In genomic region chr9:94990897-94991561, GRCh38 we compare ENCODE assay signal across 27 cellular contexts.
"Had no signal": no experiment of that assay in that cellular context is flagged by ENCODE, and none has a peak within 500 bp of the region (broad histone marks: within the 10 kb centered on the region; RNA-seq: fewer than 3 reads in every experiment).

No MANE protein-coding gene starts in this region.

- H3K4me1 Mint-ChIP-seq: immature natural killer cell; memory B cell; natural killer cell; stimulated activated naive B cell treated with anti-CD40 and anti-IgM and Interleukin-4, amounts not matched to agents 10 μg/mL and 1 μg/mL and 100 μg/mL, for 72 hours had no signal

- H3K27me3 ChIP-seq: gastrocnemius medialis, neutrophil, spleen, transverse colon, vagina had no signal

- H3K36me3 ChIP-seq: gastrocnemius medialis, neutrophil, prostate gland, transverse colon, vagina had no signal

- H3K36me3 Mint-ChIP-seq: natural killer cell had no signal

- H3K4me3 Mint-ChIP-seq: immature natural killer cell; memory B cell; natural killer cell; neural crest cell; stimulated activated naive B cell treated with anti-CD40 and anti-IgM and Interleukin-4, amounts not matched to agents 10 μg/mL and 1 μg/mL and 100 μg/mL, for 72 hours; stimulated activated naive CD8-positive, alpha-beta T cell treated with anti-CD3 and anti-CD28 coated beads, Interleukin-15, Interleukin-2, amounts not matched to agents 100 ng/mL and 50 ng/mL, for 24 hours had no signal

- H3K4me3 ChIP-seq: gastrocnemius medialis, lung, prostate gland, skin epidermis, spleen, thoracic aorta, transverse colon, vagina had no signal

- DNase-seq: cerebellar nuclear complex; cortex of kidney; foreskin fibroblast; gastrocnemius medialis; head of caudate nucleus; immature natural killer cell; islet precursor cell; kidney glomerular epithelial cell; left colon; left ventricle myocardium superior; natural killer cell; right cardiac atrium; spleen; stimulated activated CD4-positive, alpha-beta T cell treated with anti-CD3 and anti-CD28 coated beads, Interleukin-4, amount 100 ng/mL, for 4 hours; stimulated activated naive B cell treated with anti-CD40 and anti-IgM and Interleukin-4, amounts not matched to agents 10 μg/mL and 1 μg/mL and 100 μg/mL, for 72 hours; transverse colon had no signal

- ATAC-seq: gastrocnemius medialis; left ventricle myocardium superior; natural killer cell; right cardiac atrium; stimulated activated naive B cell treated with anti-CD40 and anti-IgM and Interleukin-4, amounts not matched to agents 10 μg/mL and 1 μg/mL and 100 μg/mL, for 72 hours had no signal

- H3K4me1 ChIP-seq: prostate gland had no signal

- H3K27ac Mint-ChIP-seq: immature natural killer cell; memory B cell; natural killer cell; stimulated activated naive B cell treated with anti-CD40 and anti-IgM and Interleukin-4, amounts not matched to agents 10 μg/mL and 1 μg/mL and 100 μg/mL, for 72 hours; stimulated activated naive CD8-positive, alpha-beta T cell treated with anti-CD3 and anti-CD28 coated beads, Interleukin-15, Interleukin-2, amounts not matched to agents 100 ng/mL and 50 ng/mL, for 24 hours had no signal

- H2AFZ ChIP-seq: parathyroid adenoma had no signal

- H3K79me2 ChIP-seq: parathyroid adenoma had no signal

- H3K9me3 Mint-ChIP-seq: immature natural killer cell; memory B cell; natural killer cell; neural crest cell; stimulated activated naive B cell treated with anti-CD40 and anti-IgM and Interleukin-4, amounts not matched to agents 10 μg/mL and 1 μg/mL and 100 μg/mL, for 72 hours; stimulated activated naive CD8-positive, alpha-beta T cell treated with anti-CD3 and anti-CD28 coated beads, Interleukin-15, Interleukin-2, amounts not matched to agents 100 ng/mL and 50 ng/mL, for 24 hours had no signal

- H3K9me3 ChIP-seq: gastrocnemius medialis, neutrophil, prostate gland, spleen, thoracic aorta, transverse colon, vagina had no signal

- H3K27ac ChIP-seq: epithelial cell of prostate, gastrocnemius medialis, neutrophil, parathyroid adenoma, spleen, transverse colon, vagina had no signal
